ENCODE assay signal across 12 cellular contexts in genomic region chr4:171676555-171677215, GRCh38.
DNase-seq lines count a peak whose midpoint lies in the region; ATAC-seq and TF ChIP-seq lines count a peak whose summit lies in the region.
"Had no signal": no experiment of that assay in that cellular context is flagged by ENCODE, and none has a peak within 500 bp of the region (broad histone marks: within the 10 kb centered on the region; RNA-seq: fewer than 3 reads in every experiment).

No MANE protein-coding gene starts in this region.

- peak; percentile 98 for ATAC-seq in GM19395 (IDR thresholded peaks at IDR 0.05; ENCODE audit: unreplicated experiment)
- peak; percentile 99 for ATAC-seq in HG02973 (IDR thresholded peaks at IDR 0.05; ENCODE audit: unreplicated experiment)
- no peak for ATAC-seq in effector memory CD8-positive, alpha-beta T cell (replicated peaks)
- ATAC-seq: HCT116 had no signal

- H3K4me3 Mint-ChIP-seq in mesothelial cell of epicardium, result no peak overlapping the region
- H3K4me3 Mint-ChIP-seq in effector memory CD8-positive, alpha-beta T cell, result no peak overlapping the region

- TF ChIP-seq CTCF in mesothelial cell of epicardium (IDR thresholded peaks at IDR 0.05; ENCODE audit: unreplicated experiment), result no peak

- H3K27me3 Mint-ChIP-seq in mesothelial cell of epicardium (ENCODE audit: low read depth), result peaks cover 2% of the 10 kb centered on the region
- H3K27me3 Mint-ChIP-seq in effector memory CD8-positive, alpha-beta T cell, result no peaks in the 10 kb centered on the region

- H3K4me1 Mint-ChIP-seq in mesothelial cell of epicardium, result peaks cover 5% of the 10 kb centered on the region
- H3K4me1 Mint-ChIP-seq in effector memory CD8-positive, alpha-beta T cell (ENCODE audit: low read depth in 2 of 2), result no peaks in the 10 kb centered on the region

- H3K9me3 Mint-ChIP-seq in mesothelial cell of epicardium, result peaks cover 5% of the 10 kb centered on the region
- H3K9me3 Mint-ChIP-seq in effector memory CD8-positive, alpha-beta T cell, result peaks cover 0 to 2% of the 10 kb centered on the region in 2 donors

- DNase-seq in GF-D8 (lab: John Stamatoyannopoulos, UW) (peak; percentile 5), NCI-H510A (lab: John Stamatoyannopoulos, UW) (peak; percentile 38), SHP77 (lab: John Stamatoyannopoulos, UW) (no peak), SW480 (ENCODE audit: low spot score) (no peak), mesothelial cell of epicardium (ENCODE audit: low spot score in 2 of 2, unreplicated experiment in 2 of 2) (no peak)
- DNase-seq in effector memory CD8-positive, alpha-beta T cell, result no peak
- DNase-seq: adrenal gland; NCI-H226; stimulated activated CD4-positive, alpha-beta T cell treated with anti-CD3 and anti-CD28 coated beads, Interleukin-15, amount 100 ng/mL, for 24 hours had no signal

- no peak overlapping the region for H3K27ac Mint-ChIP-seq in mesothelial cell of epicardium
- no peak overlapping the region for H3K27ac Mint-ChIP-seq in effector memory CD8-positive, alpha-beta T cell

- no peaks in the 10 kb centered on the region for H3K36me3 Mint-ChIP-seq in mesothelial cell of epicardium
- H3K36me3 Mint-ChIP-seq in effector memory CD8-positive, alpha-beta T cell (ENCODE audit: insufficient read depth), result no peaks in the 10 kb centered on the region

Comparison
In these comparisons a context has a peak if more than half of its experiments do, and no peak if none do; other contexts are left out.
1. DNase-seq: peak in GF-D8 (single experiment) and NCI-H510A (single experiment); none in SHP77 (0 of 2), SW480 (single experiment), mesothelial cell of epicardium (0 of 2) and effector memory CD8-positive, alpha-beta T cell (0 of 3).